8 cellular contexts compared by ENCODE assay signal in genomic region chr3:132253262-132253878, GRCh38.
DNase-seq lines count a peak whose midpoint lies in the region; ATAC-seq and TF ChIP-seq lines count a peak whose summit lies in the region.

No MANE protein-coding gene starts in this region.

- TF ChIP-seq CTCF in mesothelial cell of epicardium (IDR thresholded peaks at IDR 0.05; ENCODE audit: unreplicated experiment): peak; percentile 63

- no peak overlapping the region for H3K9ac ChIP-seq in NT2/D1 (ENCODE audit: insufficient read length, low read depth)

- H3K4me1 ChIP-seq in NT2/D1 (ENCODE audit: insufficient read depth, insufficient read length): peaks cover 3% of the 10 kb centered on the region

- H3K4me1 Mint-ChIP-seq in mesothelial cell of epicardium: peaks cover 13% of the 10 kb centered on the region

- peak; percentile 6 for DNase-seq in activated CD4-positive, alpha-beta T cell treated with anti-CD3 and anti-CD28 coated beads for 48 hours
- no peak for DNase-seq in activated CD4-positive, alpha-beta T cell treated with anti-CD3 and anti-CD28 coated beads, Interleukin-2, amount 50 U/mL, for 1 hour
- DNase-seq in NT2/D1 (ENCODE audit: low read depth, low spot score) (peak; percentile 46), dermis blood vessel endothelial cell (peak; percentile 77), mesothelial cell of epicardium (ENCODE audit: low spot score in 2 of 2, unreplicated experiment in 2 of 2) (no peak)
- no peak for DNase-seq in activated CD4-positive, CD25-positive, alpha-beta regulatory T cell treated with anti-CD3 and anti-CD28 coated beads, Interleukin-2, amount 50 U/mL, for 72 hours

- no peaks in the 10 kb centered on the region for H3K27me3 Mint-ChIP-seq in mesothelial cell of epicardium (ENCODE audit: low read depth)

- H3K4me3 Mint-ChIP-seq in mesothelial cell of epicardium: no peak overlapping the region

- no peaks in the 10 kb centered on the region for H3K9me3 Mint-ChIP-seq in mesothelial cell of epicardium

- no peak overlapping the region for H3K27ac Mint-ChIP-seq in mesothelial cell of epicardium

- ATAC-seq in HG02798 (IDR thresholded peaks at IDR 0.05; ENCODE audit: poor library complexity, unreplicated experiment) (peak; percentile 74), HG03280 (IDR thresholded peaks at IDR 0.05; ENCODE audit: unreplicated experiment) (no peak)

- H3K4me3 ChIP-seq in NT2/D1 (ENCODE audit: insufficient read length, low read depth): no peak overlapping the region

- no peaks in the 10 kb centered on the region for H3K27me3 ChIP-seq in NT2/D1 (ENCODE audit: insufficient read depth, insufficient read length)

- H3K9me3 ChIP-seq in NT2/D1 (ENCODE audit: insufficient read depth, low read length): no peaks in the 10 kb centered on the region

- no peaks in the 10 kb centered on the region for H3K36me3 Mint-ChIP-seq in mesothelial cell of epicardium

- H3K36me3 ChIP-seq in NT2/D1 (ENCODE audit: insufficient read depth, insufficient read length, low read length): no peaks in the 10 kb centered on the region

Comparison
In these comparisons a context has a peak if more than half of its experiments do, and no peak if none do; other contexts are left out.
1. DNase-seq: peak in activated CD4-positive, alpha-beta T cell treated with anti-CD3 and anti-CD28 coated beads for 48 hours (single experiment), NT2/D1 (single experiment) and dermis blood vessel endothelial cell (single experiment); none in activated CD4-positive, alpha-beta T cell treated with anti-CD3 and anti-CD28 coated beads, Interleukin-2, amount 50 U/mL, for 1 hour (single experiment), mesothelial cell of epicardium (0 of 2) and activated CD4-positive, CD25-positive, alpha-beta regulatory T cell treated with anti-CD3 and anti-CD28 coated beads, Interleukin-2, amount 50 U/mL, for 72 hours (single experiment).